In genomic region chr16:69762843-69763556, GRCh38 we compare ENCODE assay signal across 8 cellular contexts. TPM values are rescaled to one million over a fixed set of nuclear protein-coding genes. Genes with fewer than 3 reads are reported as not detected.
DNase-seq lines count a peak whose midpoint lies in the region; ATAC-seq and TF ChIP-seq lines count a peak whose summit lies in the region.

No MANE protein-coding gene starts in this region.

- H3K4me3 Mint-ChIP-seq in Calu3 (ENCODE audit: low read depth, unreplicated experiment): peak overlapping the region; percentile 99
- H3K4me3 Mint-ChIP-seq in HFFc6: peak overlapping the region; percentile 95
- H3K4me3 Mint-ChIP-seq in effector memory CD8-positive, alpha-beta T cell: peak overlapping the region; percentile 85 to 91

- H3K36me3 Mint-ChIP-seq in Calu3 (ENCODE audit: insufficient read depth, unreplicated experiment): peaks cover 27% of the 10 kb centered on the region
- H3K36me3 Mint-ChIP-seq in HFFc6 (ENCODE audit: low read depth): no peaks in the 10 kb centered on the region
- peaks cover 24% of the 10 kb centered on the region for H3K36me3 Mint-ChIP-seq in effector memory CD8-positive, alpha-beta T cell (ENCODE audit: insufficient read depth)

- H3K27ac ChIP-seq in RWPE1: peak overlapping the region; percentile 92

- H3K27ac Mint-ChIP-seq in Calu3 (ENCODE audit: unreplicated experiment) (peak overlapping the region; percentile 97), HFFc6 (peak overlapping the region; percentile 95)
- H3K27ac Mint-ChIP-seq in effector memory CD8-positive, alpha-beta T cell: peak overlapping the region; percentile 97 to 98

- POLR2A ChIA-PET in RWPE1 (lab: Yijun Ruan, JAX; ENCODE audit: low non-redundant PET): interaction anchor here (0.7 kb wide), 1 partner anchor 8 kb away, joined by 3 read pairs; no protein-coding TSS in a partner anchor

- BruUV-seq in Calu3 (replicated peaks; lab: Mats Ljungman, UMichigan): TSS peak; percentile 59

- DNase-seq in Calu3: no peak
- peak; percentile 46 for DNase-seq in HFFc6
- DNase-seq in RWPE1 (ENCODE audit: low spot score): no peak
- peak in 1 of 3 experiments; percentile 18 for DNase-seq in effector memory CD8-positive, alpha-beta T cell
- DNase-seq in mucosa of descending colon: peak in 1 of 3 donors; percentile 47
- DNase-seq in NCI-H1436 (lab: John Stamatoyannopoulos, UW): no peak
- DNase-seq in NCI-H2081 (lab: John Stamatoyannopoulos, UW): no peak

- CTCF ChIA-PET in Calu3 (lab: Charles Lee) (interaction anchor here (1.1 to 1.4 kb wide), 3 partner anchors 9 to 167 kb away, joined by 3 to 7 read pairs (median 3); partner anchors contain the start of gene NOB1), RWPE1 (lab: Yijun Ruan, JAX) (interaction anchor here (0.7 to 1.4 kb wide), 3 partner anchors 8 to 302 kb away, joined by 3 read pairs; partner anchors contain the start of gene NOB1)

- no peaks in the 10 kb centered on the region for H3K36me3 ChIP-seq in mucosa of descending colon (ENCODE audit: low read depth)

- H3K4me1 ChIP-seq in mucosa of descending colon (ENCODE audit: low read depth): peaks cover 5% of the 10 kb centered on the region

- no peaks in the 10 kb centered on the region for H3K9me3 Mint-ChIP-seq in Calu3 (ENCODE audit: low read depth, unreplicated experiment)
- no peaks in the 10 kb centered on the region for H3K9me3 Mint-ChIP-seq in HFFc6
- no peaks in the 10 kb centered on the region for H3K9me3 Mint-ChIP-seq in effector memory CD8-positive, alpha-beta T cell

- H3K27me3 Mint-ChIP-seq in Calu3 (ENCODE audit: unreplicated experiment) (no peaks in the 10 kb centered on the region), HFFc6 (ENCODE audit: insufficient read depth) (peaks cover 3% of the 10 kb centered on the region)
- no peaks in the 10 kb centered on the region for H3K27me3 Mint-ChIP-seq in effector memory CD8-positive, alpha-beta T cell

- no peak for TF ChIP-seq CTCF in Calu3 (IDR thresholded peaks at IDR 0.05; ENCODE audit: unreplicated experiment)
- no peak for TF ChIP-seq CTCF in HFFc6 (IDR thresholded peaks at IDR 0.05)
- no peak for TF ChIP-seq CTCF in RWPE1 (conservative IDR thresholded peaks at IDR 0.05; ENCODE audit: low read depth)
- no peak for TF ChIP-seq CTCF in mucosa of descending colon (IDR thresholded peaks at IDR 0.05)

- H3K4me1 Mint-ChIP-seq in Calu3 (ENCODE audit: low read depth, unreplicated experiment): peaks cover 16% of the 10 kb centered on the region
- peaks cover 11% of the 10 kb centered on the region for H3K4me1 Mint-ChIP-seq in HFFc6 (ENCODE audit: low read depth)
- H3K4me1 Mint-ChIP-seq in effector memory CD8-positive, alpha-beta T cell (ENCODE audit: low read depth in 2 of 2): peaks cover 13 to 27% of the 10 kb centered on the region in 2 donors

- ATAC-seq in effector memory CD8-positive, alpha-beta T cell (replicated peaks): peak; percentile 42
- ATAC-seq in mucosa of descending colon (peak; percentile 77), HG02981 (IDR thresholded peaks at IDR 0.05; ENCODE audit: unreplicated experiment) (no peak)

- intact Hi-C loops in Calu3 (cut with micrococcal nuclease; ENCODE audit: unreplicated experiment) (no loop called here), mucosa of descending colon (cut with DNase I, micrococcal nuclease) (no loop called here)

- H3K9me3 ChIP-seq in mucosa of descending colon: no peaks in the 10 kb centered on the region

- H3K4me3 ChIP-seq in mucosa of descending colon: peak overlapping the region; percentile 65

RNA-seq across cellular contexts. Expression of gene WWP2, which starts 0.9 kb away (rescaled TPM):
- total RNA-seq in Calu3 (2022): 47.5 and 53.8 TPM in 2 replicates
- 10 to 100 TPM; 24.6 to 33.9 (median 30.5) TPM for total RNA-seq in HFFc6 (2021; fragmentation: NEBNext Ultra II Directional; extraction: Animal tissue kit (Norgen Biotek cat#: 25700))
- total RNA-seq in mucosa of descending colon: 100 to 1,000 TPM in 1 of 3 donors, 10 to 100 TPM in 2; 70.2 to 110 (median 94.2) TPM

RNA-seq across cellular contexts. Expression of gene NOB1, which starts 8.3 kb away (rescaled TPM):
- 82.4 and 88.2 TPM in 2 replicates for total RNA-seq in Calu3 (2022)
- 10 to 100 TPM; 52.3 to 59.3 (median 55.2) TPM for total RNA-seq in HFFc6 (2021; fragmentation: NEBNext Ultra II Directional; extraction: Animal tissue kit (Norgen Biotek cat#: 25700))
- 10 to 100 TPM; 36.1 to 38.9 (median 36.4) TPM for total RNA-seq in mucosa of descending colon

RNA-seq across cellular contexts. Expression of gene NQO1, which starts 36.6 kb away (rescaled TPM):
- total RNA-seq in Calu3 (2022) (365 and 415 TPM in 2 replicates), mucosa of descending colon (100 to 1,000 TPM in 1 of 3 donors, 10 to 100 TPM in 2; 41.2 to 133 (median 87.4) TPM)
- total RNA-seq in HFFc6 (2021; fragmentation: NEBNext Ultra II Directional; extraction: Animal tissue kit (Norgen Biotek cat#: 25700)): 100 to 1,000 TPM; 248 to 801 (median 737) TPM
